10 cellular contexts compared by ENCODE assay signal in genomic region chr1:14733053-14733778, GRCh38.
DNase-seq lines count a peak whose midpoint lies in the region; ATAC-seq and TF ChIP-seq lines count a peak whose summit lies in the region.
"Had no signal": no experiment of that assay in that cellular context is flagged by ENCODE, and none has a peak within 500 bp of the region (broad histone marks: within the 10 kb centered on the region; RNA-seq: fewer than 3 reads in every experiment).

No MANE protein-coding gene starts in this region.

- ATAC-seq in GM21529 (IDR thresholded peaks at IDR 0.05; ENCODE audit: unreplicated experiment): no peak
- no peak for ATAC-seq in GM19395 (IDR thresholded peaks at IDR 0.05; ENCODE audit: unreplicated experiment)
- ATAC-seq: T-helper 17 cell had no signal

- H2AFZ ChIP-seq in osteoblast (ENCODE audit: low read length): peak overlapping the region; percentile 43

- TF ChIP-seq CTCF in osteoblast (IDR thresholded peaks at IDR 0.05; ENCODE audit: extremely low read depth, low read depth, low read length) (no peak), BE2C (IDR thresholded peaks at IDR 0.05; ENCODE audit: low read depth, low read length) (no peak)

- peak overlapping the region; percentile 60 for H3K4me2 ChIP-seq in osteoblast (ENCODE audit: insufficient read depth, low read length)

- no peaks in the 10 kb centered on the region for H3K79me2 ChIP-seq in osteoblast (ENCODE audit: insufficient read depth, low read length)

- H3K9me3 ChIP-seq in osteoblast (ENCODE audit: low read depth, low read length) (no peaks in the 10 kb centered on the region), BE2C (no peaks in the 10 kb centered on the region)

- peak; percentile 10 for DNase-seq in GM04504 (ENCODE audit: low read depth)
- DNase-seq in NCI-H1105 (lab: John Stamatoyannopoulos, UW): peak; percentile 64
- DNase-seq in epithelial cell of prostate (ENCODE audit: low read depth, low spot score): peak; percentile 86
- DNase-seq in osteoblast (ENCODE audit: insufficient read length, low spot score, missing footprints): peak; percentile 90
- DNase-seq in BE2C: no peak
- DNase-seq in GDM1 (lab: John Stamatoyannopoulos, UW): no peak
- DNase-seq: activated gamma-delta T cell treated with Interleukin-2 at 50 U/mL for 16 hours, T-helper 17 cell had no signal

- H3K4me1 ChIP-seq in osteoblast (ENCODE audit: insufficient read depth, low read length) (peaks cover 25% of the 10 kb centered on the region), BE2C (no peaks in the 10 kb centered on the region)

- no peaks in the 10 kb centered on the region for H3K36me3 ChIP-seq in osteoblast (ENCODE audit: insufficient read depth, low read length)
- no peaks in the 10 kb centered on the region for H3K36me3 ChIP-seq in BE2C

- H4K20me1 ChIP-seq in osteoblast (ENCODE audit: insufficient read depth, low read length): peaks cover 2% of the 10 kb centered on the region

- H3K27me3 ChIP-seq in osteoblast (ENCODE audit: insufficient read depth, low read length): no peaks in the 10 kb centered on the region
- H3K27me3 ChIP-seq in BE2C: no peaks in the 10 kb centered on the region

- H3K4me3 ChIP-seq in osteoblast (ENCODE audit: insufficient read depth, low read length) (no peak overlapping the region), BE2C (ENCODE audit: low read depth, low read length) (no peak overlapping the region)

- H3K27ac ChIP-seq in epithelial cell of prostate: peak overlapping the region; percentile 86
- no peak overlapping the region for H3K27ac ChIP-seq in osteoblast (ENCODE audit: low read depth, low read length)

Comparison
In these comparisons a context has a peak if more than half of its experiments do, and no peak if none do; other contexts are left out.
1. DNase-seq: peak in GM04504 (single experiment), NCI-H1105 (single experiment), epithelial cell of prostate (single experiment) and osteoblast (single experiment); none in BE2C (single experiment) and GDM1 (single experiment).